In the genomic region with DNA sequence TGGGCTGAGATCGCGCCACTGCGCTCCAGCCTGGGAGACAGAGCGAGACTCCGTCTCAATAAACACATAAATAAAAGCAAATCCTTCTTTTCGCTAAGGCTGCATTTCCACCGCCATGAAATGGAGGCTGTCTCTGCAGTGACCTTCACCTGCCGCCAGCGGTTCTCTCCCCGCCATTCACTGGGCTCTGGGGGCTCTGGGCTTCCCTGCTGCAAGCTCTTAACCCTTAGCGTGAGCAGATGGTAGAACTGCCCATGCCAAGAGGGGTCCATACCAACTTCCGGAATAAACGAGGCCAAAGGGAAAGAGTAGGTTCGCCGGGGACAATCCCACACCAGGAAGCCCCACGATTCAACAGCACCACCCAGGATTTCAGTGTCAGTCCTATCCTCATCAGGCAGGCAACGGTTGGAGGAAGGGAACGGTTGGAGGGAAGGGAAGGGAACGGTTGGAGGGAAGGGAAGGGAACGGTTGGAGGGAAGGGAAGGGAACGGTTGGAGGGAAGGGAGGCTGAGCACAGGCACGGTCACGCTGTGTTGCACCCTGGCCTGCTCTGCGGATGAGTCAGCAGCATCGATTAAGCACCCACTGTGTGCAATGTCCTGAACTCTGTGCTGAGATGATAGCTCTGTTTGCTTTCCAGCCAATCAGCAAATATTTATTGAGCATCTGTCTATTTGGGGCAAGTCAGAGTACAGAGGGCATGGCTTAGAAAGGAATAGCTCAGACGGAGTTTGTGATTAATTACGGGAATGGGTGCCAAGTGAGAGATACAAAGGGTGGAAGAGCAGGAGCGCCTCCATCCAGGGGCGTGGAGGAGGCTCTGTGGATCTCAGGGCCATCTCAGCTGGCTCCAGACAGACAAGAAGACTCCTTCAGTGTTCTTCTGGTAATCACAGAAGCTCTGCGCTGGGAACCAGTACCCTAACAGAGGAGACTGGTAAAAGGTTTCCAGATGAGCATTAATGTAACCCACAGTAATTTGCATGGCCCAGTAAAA, we compare ENCODE assay signal across 17 cellular contexts.
A peak's percentile ranks its signal among the peaks of the same experiment; 100 is the strongest.
DNase-seq lines count a peak whose midpoint lies in the region; ATAC-seq, FAIRE-seq and TF ChIP-seq lines count a peak whose summit lies in the region.
"Had no signal": no experiment of that assay in that cellular context is flagged by ENCODE, and none has a peak within 500 bp of the region (broad histone marks: within the 10 kb centered on the region; RNA-seq: fewer than 3 reads in every experiment).

No MANE protein-coding gene starts in this region.

- H3K27me3 Mint-ChIP-seq in WTC11 (ENCODE audit: low read depth): no peaks in the 10 kb centered on the region
- H3K27me3 Mint-ChIP-seq: T-helper 17 cell had no signal

- H3K36me3 Mint-ChIP-seq in WTC11: no peaks in the 10 kb centered on the region
- H3K36me3 Mint-ChIP-seq: CD8-positive, alpha-beta T cell had no signal

- intact Hi-C loops in HepG2 (cut with micrococcal nuclease; ENCODE audit: unreplicated experiment): no loop called here

- peak; percentile 86 to 97 for TF ChIP-seq EP300 in HepG2 (IDR thresholded peaks at IDR 0.05; ENCODE audit: low read depth in 2 of 2, low read length in 2 of 2)
- peak; percentile 94 for TF ChIP-seq EP300 in HepG2 (CRISPR knock-in tag; IDR thresholded peaks at IDR 0.05; ENCODE audit: borderline replicate concordance)

- H3K9me3 ChIP-seq in HepG2 (ENCODE audit: low read length): no peaks in the 10 kb centered on the region

- TF ChIP-seq POLR2A in GM12892 (IDR thresholded peaks at IDR 0.05; ENCODE audit: low read depth, low read length) (no peak), HepG2 (IDR thresholded peaks at IDR 0.05; ENCODE audit: insufficient read depth in 1 of 2, low read depth in 2 of 2, low read length in 2 of 2) (no peak)

- no peaks in the 10 kb centered on the region for H3K27me3 ChIP-seq in HepG2 (ENCODE audit: control insufficient read depth in 1 of 2, insufficient read depth in 2 of 2, low read length in 2 of 2)

- no peak overlapping the region for H3K27ac Mint-ChIP-seq in WTC11
- H3K27ac Mint-ChIP-seq: CD8-positive, alpha-beta T cell; T-helper 17 cell had no signal

- no peak for ATAC-seq in WTC11
- peak; percentile 81 for ATAC-seq in HepG2
- ATAC-seq in GM19324 (IDR thresholded peaks at IDR 0.05; ENCODE audit: low FRiP score, unreplicated experiment): no peak
- no peak for ATAC-seq in GM18870 (IDR thresholded peaks at IDR 0.05; ENCODE audit: unreplicated experiment)
- ATAC-seq in HG02870 (IDR thresholded peaks at IDR 0.05; ENCODE audit: unreplicated experiment): no peak
- ATAC-seq: CD8-positive, alpha-beta T cell; T-helper 17 cell had no signal

- peaks cover 13% of the 10 kb centered on the region for H3K9me3 Mint-ChIP-seq in WTC11

- TF ChIP-seq RAD21 in HepG2 (CRISPR knock-in tag; IDR thresholded peaks at IDR 0.05): peak; percentile 40; the same call in 1 of the 2 replicates

- peak overlapping the region; percentile 88 for H3K27ac ChIP-seq in HepG2 (ENCODE audit: extremely low read length, insufficient read depth, low read length)

- H3K36me3 ChIP-seq in HepG2 (replicated peaks in 1 of 2; ENCODE audit: control insufficient read depth in 1 of 2, insufficient read depth in 2 of 2, low read length in 2 of 2): no peaks in the 10 kb centered on the region

- WGBS in HepG2 (ENCODE audit: low lambda C conversion rate): 57% methylated on average over 30 of the region's 30 CpGs

- no peaks in the 10 kb centered on the region for H4K20me1 ChIP-seq in HepG2 (ENCODE audit: insufficient read depth, low read length)

- CTCF ChIA-PET in WTC11 (lab: Charles Lee) (interaction anchor here (0.7 to 1.9 kb wide), 2 partner anchors 9 to 165 kb away, joined by 3 to 10 read pairs; no protein-coding TSS in a partner anchor), HepG2 (lab: Yijun Ruan, JAX; ENCODE audit: low intra/inter-chr PET ratio, low total read pairs) (no interaction called here), GM10248 (lab: Yijun Ruan, JAX) (interaction anchor here (1.2 to 1.5 kb wide), 3 partner anchors 10 to 166 kb away, joined by 3 to 4 read pairs (median 4); no protein-coding TSS in a partner anchor)

- peaks cover 84% of the 10 kb centered on the region for H3K4me1 ChIP-seq in HepG2 (ENCODE audit: insufficient read depth, low read length)

- TF ChIP-seq CTCF in WTC11 (IDR thresholded peaks at IDR 0.05) (no peak), HepG2 (CRISPR knock-in tag; IDR thresholded peaks at IDR 0.05) (peak; percentile 54), GM10248 (IDR thresholded peaks at IDR 0.05; ENCODE audit: control extremely low read depth, extremely low read depth, low read depth, missing control alignments) (no peak)

- H3K4me2 ChIP-seq in HepG2 (ENCODE audit: low read depth, low read length): peak overlapping the region; percentile 52

- BruUV-seq in HepG2 (replicated peaks; lab: Mats Ljungman, UMichigan): no TSS peak

- H3K4me3 Mint-ChIP-seq in WTC11: no peak overlapping the region
- H3K4me3 Mint-ChIP-seq: CD8-positive, alpha-beta T cell; T-helper 17 cell had no signal

- H3K4me3 ChIP-seq in HepG2 (replicated peaks in 1 of 3; ENCODE audit: insufficient read depth in 1 of 3, low read depth in 2 of 3, low read length in 3 of 3): no peak overlapping the region

- H3K79me2 ChIP-seq in HepG2 (ENCODE audit: insufficient read depth, low read length): no peaks in the 10 kb centered on the region

- DNase-seq in COLO668 (lab: John Stamatoyannopoulos, UW; ENCODE audit: unreplicated experiment): peak; percentile 49
- DNase-seq in GM12892 (ENCODE audit: insufficient read length): no peak
- DNase-seq in WTC11 (ENCODE audit: low spot score): no peak
- peak; percentile 90 for DNase-seq in HepG2 (ENCODE audit: low spot score)
- no peak for DNase-seq in GM10248 (ENCODE audit: extremely low spot score)
- DNase-seq: CD8-positive, alpha-beta T cell; DMS 273 treated with DMSO at 0.1 percent for 48 hours; NCI-H1092 treated with DMSO at 0.1 percent for 48 hours; NCI-H187 treated with DMSO at 0.1 percent for 48 hours; NCI-H82; SHP77 treated with DMSO at 0.1 percent for 48 hours; T-helper 17 cell had no signal

- FAIRE-seq in GM12892 (lab: Jason Lieb, UNC) (peak; percentile 50), HepG2 (lab: Jason Lieb, UNC) (peak; percentile 97)
- FAIRE-seq: GM19239, H54 had no signal

- H3K4me1 Mint-ChIP-seq in WTC11: no peaks in the 10 kb centered on the region

- H2AFZ ChIP-seq in HepG2 (ENCODE audit: low read length): no peak overlapping the region

- H3K9ac ChIP-seq in HepG2 (ENCODE audit: insufficient read depth, low read depth, low read length): peak overlapping the region; percentile 51

- POLR2A ChIA-PET in WTC11 (lab: Charles Lee): no interaction called here
- POLR2A ChIA-PET in HepG2 (lab: Yijun Ruan, JAX): interaction anchor here (1.1 to 2.1 kb wide), 4 partner anchors 9 to 166 kb away, joined by 4 to 23 read pairs (median 10); no protein-coding TSS in a partner anchor
- POLR2A ChIA-PET in GM10248 (lab: Yijun Ruan, JAX): no interaction called here

- in situ Hi-C loops in HepG2 (cut with HindIII; ENCODE audit: extremely low pct_ligation_motif_present, low pct_unique_long_range_greater_than_20kb): no loop called here

TF ChIP-seq in WTC11, 78 proteins besides CTCF, POLR2A, EP300 and RAD21:
- TF ChIP-seq SMAD3 (CRISPR knock-in tag; IDR thresholded peaks at IDR 0.05; ENCODE audit: borderline replicate concordance) (no peak), GABPB1 (CRISPR knock-in tag; IDR thresholded peaks at IDR 0.05) (0 out of 2 replicates have a peak, but pooled peaks have one; percentile 26)

TF ChIP-seq in HepG2, 621 proteins besides CTCF, POLR2A, EP300 and RAD21 (continues in another document):
- TF ChIP-seq JUN (CRISPR knock-in tag; IDR thresholded peaks at IDR 0.05) (peak; percentile 90), DNMT1 (CRISPR knock-in tag; IDR thresholded peaks at IDR 0.05) (no peak), EZH2 (conservative IDR thresholded peaks at IDR 0.05; ENCODE audit: low read depth, low read length) (no peak), MED1 (CRISPR knock-in tag; IDR thresholded peaks at IDR 0.05) (peak; percentile 99), ELF1 (CRISPR knock-in tag; IDR thresholded peaks at IDR 0.05) (no peak), CHD2 (IDR thresholded peaks at IDR 0.05; ENCODE audit: low read depth, low read length) (no peak), ZMYM2 (CRISPR knock-in tag; IDR thresholded peaks at IDR 0.05) (peak; percentile 100), ZNF687 (CRISPR knock-in tag; IDR thresholded peaks at IDR 0.05) (peak; percentile 96)

Comparison
In these comparisons a context has a peak if more than half of its experiments do, and no peak if none do; other contexts are left out.
1. DNase-seq: peak in COLO668 (single experiment) and HepG2 (single experiment); none in GM12892 (single experiment), WTC11 (single experiment) and GM10248 (single experiment).